Comparison of ENCODE assay signal across 9 cellular contexts in genomic region chr6:134435814-134436280, GRCh38.
DNase-seq lines count a peak whose midpoint lies in the region; ATAC-seq and TF ChIP-seq lines count a peak whose summit lies in the region.
"Had no signal": no experiment of that assay in that cellular context is flagged by ENCODE, and none has a peak within 500 bp of the region (broad histone marks: within the 10 kb centered on the region; RNA-seq: fewer than 3 reads in every experiment).

No MANE protein-coding gene starts in this region.

- no peak for DNase-seq in activated T-cell treated with anti-CD3 and anti-CD28 coated beads, Interleukin-2, amount 50 U/mL, for 72 hours
- DNase-seq in activated T-cell treated with anti-CD3 and anti-CD28 coated beads, Interleukin-2, amount 50 U/mL, for 1 hour, result no peak
- DNase-seq in Panc1 (ENCODE audit: low read depth, low spot score) (no peak), esophagus squamous epithelium (lab: John Stamatoyannopoulos, UW) (no peak), thoracic aorta (ENCODE audit: low spot score) (no peak), NCI-H1436 (lab: John Stamatoyannopoulos, UW) (no peak), nephron progenitor cell (no peak)
- DNase-seq in central memory CD4-positive, alpha-beta T cell, result no peak
- DNase-seq: NCI-H1694 had no signal

- no TSS peak for BruUV-seq in Panc1 (replicated peaks; lab: Mats Ljungman, UMichigan)

- TF ChIP-seq CTCF in Panc1 (IDR thresholded peaks at IDR 0.05), result no peak
- TF ChIP-seq CTCF in esophagus squamous epithelium (IDR thresholded peaks at IDR 0.05), result no peak
- no peak for TF ChIP-seq CTCF in thoracic aorta (IDR thresholded peaks at IDR 0.05)
- no peak for TF ChIP-seq CTCF in nephron progenitor cell (IDR thresholded peaks at IDR 0.05)

- 26 to 32% methylated on average over 3 of the region's 3 CpGs for WGBS in esophagus squamous epithelium, 2 donors

- H3K4me1 ChIP-seq in Panc1 (ENCODE audit: control insufficient read depth, insufficient read depth, low read length) (0 out of 2 replicates have a peak, but pooled peaks cover 6% of the 10 kb centered on the region), esophagus squamous epithelium (peaks cover 13 to 26% (median 13%) of the 10 kb centered on the region in 3 donors), thoracic aorta (ENCODE audit: control insufficient read depth in 1 of 2, low read depth in 2 of 2) (peaks cover 0 to 7% of the 10 kb centered on the region in 2 donors)

- H3K4me3 Mint-ChIP-seq in activated T-cell treated with anti-CD3 and anti-CD28 coated beads, Interleukin-2, amount 50 U/mL, for 72 hours, result peak overlapping the region; percentile 72 to 83
- H3K4me3 Mint-ChIP-seq in nephron progenitor cell, result no peak overlapping the region

- H3K27me3 ChIP-seq in Panc1 (ENCODE audit: control insufficient read depth, insufficient read depth, low read length), result no peaks in the 10 kb centered on the region; the same call in 1 of the 2 replicates
- H3K27me3 ChIP-seq in esophagus squamous epithelium, result no peaks in the 10 kb centered on the region
- no peaks in the 10 kb centered on the region for H3K27me3 ChIP-seq in thoracic aorta (replicated peaks; ENCODE audit: insufficient read depth)

- H3K36me3 ChIP-seq in Panc1 (ENCODE audit: control insufficient read depth, insufficient read depth, low read length) (no peaks in the 10 kb centered on the region), esophagus squamous epithelium (no peaks in the 10 kb centered on the region), thoracic aorta (no peaks in the 10 kb centered on the region)

- ATAC-seq in activated T-cell treated with anti-CD3 and anti-CD28 coated beads, Interleukin-2, amount 50 U/mL, for 72 hours (replicated peaks in 1 of 2), result peak; percentile 44 to 50
- ATAC-seq in Panc1, result peak; percentile 77
- no peak for ATAC-seq in thoracic aorta (ENCODE audit: insufficient number of reproducible peaks, low FRiP score, low read depth)

- H3K4me3 ChIP-seq in Panc1 (ENCODE audit: low read depth in 2 of 2, low read length in 2 of 2) (0 out of 4 replicates have a peak overlapping the region, but pooled peaks of 1 of the 2 experiments have one; percentile 4), esophagus squamous epithelium (peak overlapping the region in 2 of 4 donors; percentile 7 to 47), thoracic aorta (peak overlapping the region; percentile 20)

- H3K27ac ChIP-seq in Panc1 (ENCODE audit: low read length) (no peak overlapping the region), esophagus squamous epithelium (peak overlapping the region; percentile 68 to 83 (median 76)), thoracic aorta (no peak overlapping the region)

- peaks cover 38% of the 10 kb centered on the region for H3K4me1 Mint-ChIP-seq in activated T-cell treated with anti-CD3 and anti-CD28 coated beads, Interleukin-2, amount 50 U/mL, for 72 hours (ENCODE audit: low read depth)
- H3K4me1 Mint-ChIP-seq in nephron progenitor cell, result peaks cover 35% of the 10 kb centered on the region

- in situ Hi-C loops in Panc1 (cut with HindIII; ENCODE audit: low pct_unique_long_range_greater_than_20kb, low sequenced_read_pairs), result no loop called here

- CTCF ChIA-PET in Panc1 (lab: Charles Lee), result no interaction called here

- no peaks in the 10 kb centered on the region for H3K27me3 Mint-ChIP-seq in activated T-cell treated with anti-CD3 and anti-CD28 coated beads, Interleukin-2, amount 50 U/mL, for 72 hours (ENCODE audit: low read depth)
- no peaks in the 10 kb centered on the region for H3K27me3 Mint-ChIP-seq in nephron progenitor cell (ENCODE audit: low read depth, poor library complexity)

- H3K27ac Mint-ChIP-seq in activated T-cell treated with anti-CD3 and anti-CD28 coated beads, Interleukin-2, amount 50 U/mL, for 72 hours, result peak overlapping the region; percentile 94
- H3K27ac Mint-ChIP-seq in nephron progenitor cell, result no peak overlapping the region

- no peaks in the 10 kb centered on the region for H3K9me3 Mint-ChIP-seq in activated T-cell treated with anti-CD3 and anti-CD28 coated beads, Interleukin-2, amount 50 U/mL, for 72 hours
- H3K9me3 Mint-ChIP-seq in nephron progenitor cell, result no peaks in the 10 kb centered on the region

- H3K9me3 ChIP-seq in Panc1 (ENCODE audit: control insufficient read depth, insufficient read depth, low read depth, low read length) (no peaks in the 10 kb centered on the region), esophagus squamous epithelium (no peaks in the 10 kb centered on the region), thoracic aorta (no peaks in the 10 kb centered on the region)

- H3K36me3 Mint-ChIP-seq in activated T-cell treated with anti-CD3 and anti-CD28 coated beads, Interleukin-2, amount 50 U/mL, for 72 hours (ENCODE audit: insufficient read depth in 2 of 2), result peaks cover 0 to 2% of the 10 kb centered on the region in 2 donors
- no peaks in the 10 kb centered on the region for H3K36me3 Mint-ChIP-seq in nephron progenitor cell (ENCODE audit: low read depth)

- no peak for TF ChIP-seq POLR2A in esophagus squamous epithelium (IDR thresholded peaks at IDR 0.05)

- POLR2A ChIA-PET in Panc1 (lab: Charles Lee), result no interaction called here

- intact Hi-C loops in Panc1 (cut with micrococcal nuclease; ENCODE audit: unreplicated experiment), result no loop called here
- intact Hi-C loops in esophagus squamous epithelium (cut with DNase I), result no loop called here

Comparison
In these comparisons a context has a peak if more than half of its experiments do, and no peak if none do; other contexts are left out.
1. H3K27ac ChIP-seq: peak in esophagus squamous epithelium (4 of 4); none in Panc1 (single experiment) and thoracic aorta (0 of 2).